In the genomic region with DNA sequence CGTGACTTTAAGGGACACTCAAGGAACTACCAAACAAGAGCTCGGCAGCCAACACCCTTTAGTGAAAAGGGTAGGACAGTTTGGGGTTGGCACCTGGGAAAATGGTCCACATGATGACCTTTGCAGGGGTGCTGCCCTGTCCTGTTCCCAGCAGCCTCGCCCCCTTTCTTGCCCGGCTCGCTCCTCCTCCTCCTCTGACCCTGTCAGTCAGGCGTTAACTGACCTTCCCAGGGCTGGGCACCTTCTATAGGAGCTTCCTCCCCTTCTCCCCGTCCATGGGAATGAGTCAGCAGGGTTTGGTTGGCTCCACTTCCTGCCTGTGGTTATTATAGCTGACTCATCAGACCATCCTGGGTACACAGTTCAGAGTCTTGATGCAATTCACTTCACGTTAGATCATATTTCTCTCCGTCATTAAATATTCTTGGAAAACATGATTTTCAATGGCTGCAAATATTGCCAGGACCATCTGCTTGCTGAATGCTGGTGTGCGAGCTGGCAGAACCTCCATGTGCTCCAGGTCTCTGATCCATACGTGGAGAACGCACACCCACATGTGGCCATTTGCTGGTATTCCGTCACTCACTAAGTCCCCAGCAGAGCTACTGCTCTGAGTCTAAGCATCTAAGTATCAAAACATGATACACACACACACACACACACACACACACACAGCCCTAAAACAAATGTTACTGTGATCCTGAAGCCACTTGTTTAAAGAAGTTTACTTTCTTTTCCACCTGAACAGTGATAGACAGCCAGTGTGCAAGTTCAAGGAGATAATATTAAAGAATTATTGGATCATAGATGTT, we compare ENCODE assay signal across 9 cellular contexts.
DNase-seq lines count a peak whose midpoint lies in the region; ATAC-seq and TF ChIP-seq lines count a peak whose summit lies in the region.
"Had no signal": no experiment of that assay in that cellular context is flagged by ENCODE, and none has a peak within 500 bp of the region (broad histone marks: within the 10 kb centered on the region; RNA-seq: fewer than 3 reads in every experiment).

No MANE protein-coding gene starts in this region.

- H3K27me3 Mint-ChIP-seq in CD14-positive monocyte (ENCODE audit: low read depth in 3 of 3), result peaks cover 0 to 8% (median 1%) of the 10 kb centered on the region in 3 donors
- H3K27me3 Mint-ChIP-seq in neural crest cell (ENCODE audit: low read depth), result no peaks in the 10 kb centered on the region

- peaks cover 0 to 6% (median 1%) of the 10 kb centered on the region in 7 donors for H3K9me3 Mint-ChIP-seq in CD14-positive monocyte
- peaks cover under 1% of the 10 kb centered on the region for H3K9me3 Mint-ChIP-seq in neural crest cell

- WGBS in thymus, result 9% methylated on average over 13 of the region's 13 CpGs

- peak overlapping the region; percentile 22 for H3K27ac ChIP-seq in thymus (ENCODE audit: low read depth)

- peak; percentile 97 for DNase-seq in CD14-positive monocyte (ENCODE audit: low spot score)
- DNase-seq in HFF-Myc (ENCODE audit: extremely low read depth, low read depth), result peak; percentile 99
- DNase-seq in NOMO-1 (lab: John Stamatoyannopoulos, UW; ENCODE audit: unreplicated experiment in 2 of 2), result peak; percentile 69 to 92
- DNase-seq in activated CD8-positive, alpha-beta memory T cell treated with anti-CD3 and anti-CD28 coated beads for 4 hours (ENCODE audit: low read depth in 2 of 2), result peak; percentile 6 to 49
- DNase-seq in erythroblast (lab: John Stamatoyannopoulos, UW), result peak; percentile 90 to 93
- no peak for DNase-seq in neural crest cell (ENCODE audit: low read depth, low spot score)

- peak; percentile 18 for TF ChIP-seq CTCF in CD14-positive monocyte (IDR thresholded peaks at IDR 0.05)
- peak; percentile 67 for TF ChIP-seq CTCF in HFF-Myc (IDR thresholded peaks at IDR 0.05; ENCODE audit: low read depth, low read length, missing control alignments)
- peak; percentile 20 for TF ChIP-seq CTCF in neural crest cell (conservative IDR thresholded peaks at IDR 0.05)

- H3K4me1 Mint-ChIP-seq in CD14-positive monocyte (peaks cover 59% of the 10 kb centered on the region), neural crest cell (peaks cover 46% of the 10 kb centered on the region)

- peaks cover 26% of the 10 kb centered on the region for H3K4me1 ChIP-seq in thymus (ENCODE audit: control insufficient read depth, insufficient read depth, low read length)

- ATAC-seq in GM19397 (IDR thresholded peaks at IDR 0.05; ENCODE audit: unreplicated experiment), result no peak

- peak; percentile 75 for TF ChIP-seq POLR2A in erythroblast (IDR thresholded peaks at IDR 0.05; ENCODE audit: low read length)

- H3K36me3 Mint-ChIP-seq in CD14-positive monocyte (peaks cover 0 to 4% of the 10 kb centered on the region in 2 donors), neural crest cell (ENCODE audit: low read depth) (no peaks in the 10 kb centered on the region)

- no peaks in the 10 kb centered on the region for H3K9me3 ChIP-seq in thymus (ENCODE audit: control insufficient read depth)

- H3K4me3 ChIP-seq in HFF-Myc (replicated peaks; ENCODE audit: low read depth, low read length) (no peak overlapping the region), thymus (ENCODE audit: low read length) (no peak overlapping the region)

- H3K27ac Mint-ChIP-seq in CD14-positive monocyte, result peak overlapping the region; percentile 95 to 99 (median 98)
- H3K27ac Mint-ChIP-seq in neural crest cell (ENCODE audit: unreplicated experiment), result peak overlapping the region; percentile 92

- intact Hi-C loops in CD14-positive monocyte (cut with micrococcal nuclease), result loop anchor here (2.0 to 10.0 kb wide), 4 partner anchors 20 to 67 kb away; no protein-coding TSS in a partner anchor

- H3K27me3 ChIP-seq in thymus (ENCODE audit: control insufficient read depth, insufficient read depth), result no peaks in the 10 kb centered on the region

- H3K4me3 Mint-ChIP-seq in CD14-positive monocyte, result peak overlapping the region; percentile 67 to 90
- no peak overlapping the region for H3K4me3 Mint-ChIP-seq in neural crest cell
- H3K4me3 Mint-ChIP-seq: IgD-negative memory B cell had no signal

- no peaks in the 10 kb centered on the region for H3K36me3 ChIP-seq in thymus (ENCODE audit: control insufficient read depth, insufficient read depth)
